In genomic region chr2:231461516-231461971, GRCh38 we compare ENCODE assay signal across 12 cellular contexts. TPM values are rescaled to one million over a fixed set of nuclear protein-coding genes. Genes with fewer than 3 reads are reported as not detected.
DNase-seq lines count a peak whose midpoint lies in the region; ATAC-seq and TF ChIP-seq lines count a peak whose summit lies in the region.
"Had no signal": no experiment of that assay in that cellular context is flagged by ENCODE, and none has a peak within 500 bp of the region (broad histone marks: within the 10 kb centered on the region; RNA-seq: fewer than 3 reads in every experiment).

No MANE protein-coding gene starts in this region.

- ATAC-seq in SK-N-SH treated with all-trans-retinoic acid at 6 μM for 48 hours (no peak), HG03045 (IDR thresholded peaks at IDR 0.05; ENCODE audit: unreplicated experiment) (no peak)
- ATAC-seq in activated naive CD8-positive, alpha-beta T cell treated with anti-CD3 and anti-CD28 coated beads, Interleukin-2, amount 10 ng/mL, durations not matched to agents 7 days and 5 days (ENCODE audit: low read depth): no peak
- ATAC-seq in natural killer cell treated with Interleukin-12 subunit alpha and Interleukin-12 subunit beta and Interleukin-15 and Interleukin-18, amount 100 ng/mL, for 72 hours: no peak
- no peak for ATAC-seq in effector memory CD8-positive, alpha-beta T cell (replicated peaks)
- ATAC-seq: Right ventricle myocardium inferior had no signal

- H3K27me3 ChIP-seq in SK-N-SH (ENCODE audit: insufficient read depth) (no peaks in the 10 kb centered on the region), HUES64 (ENCODE audit: insufficient read depth, low read length) (no peaks in the 10 kb centered on the region)

- no peak for TF ChIP-seq CTCF in SK-N-SH (IDR thresholded peaks at IDR 0.05)

- peaks cover 44% of the 10 kb centered on the region for H3K4me1 Mint-ChIP-seq in activated naive CD8-positive, alpha-beta T cell treated with anti-CD3 and anti-CD28 coated beads, Interleukin-2, amount 10 ng/mL, durations not matched to agents 7 days and 5 days
- peaks cover 44 to 59% of the 10 kb centered on the region in 2 donors for H3K4me1 Mint-ChIP-seq in natural killer cell treated with Interleukin-12 subunit alpha and Interleukin-12 subunit beta and Interleukin-15 and Interleukin-18, amount 100 ng/mL, for 72 hours (ENCODE audit: low read depth in 2 of 2)
- peaks cover 40 to 46% of the 10 kb centered on the region in 2 donors for H3K4me1 Mint-ChIP-seq in effector memory CD8-positive, alpha-beta T cell (ENCODE audit: low read depth in 2 of 2)

- H3K4me2 ChIP-seq in SK-N-SH: peak overlapping the region; percentile 78; the same call in 1 of the 2 replicates

- no peak for TF ChIP-seq EP300 in SK-N-SH (IDR thresholded peaks at IDR 0.05; ENCODE audit: borderline replicate concordance in 1 of 2, low read depth in 1 of 2, low read length in 1 of 2)

- peak overlapping the region; percentile 43 for H3K4me3 Mint-ChIP-seq in activated naive CD8-positive, alpha-beta T cell treated with anti-CD3 and anti-CD28 coated beads, Interleukin-2, amount 10 ng/mL, durations not matched to agents 7 days and 5 days
- H3K4me3 Mint-ChIP-seq in natural killer cell treated with Interleukin-12 subunit alpha and Interleukin-12 subunit beta and Interleukin-15 and Interleukin-18, amount 100 ng/mL, for 72 hours: peak overlapping the region; percentile 97
- peak overlapping the region in 1 of 2 donors; percentile 91 for H3K4me3 Mint-ChIP-seq in effector memory CD8-positive, alpha-beta T cell

- H3K79me2 ChIP-seq in SK-N-SH (ENCODE audit: insufficient read depth): peaks cover 83% of the 10 kb centered on the region

- H2AFZ ChIP-seq in SK-N-SH (ENCODE audit: low read depth): no peak overlapping the region

- H3K4me3 ChIP-seq in SK-N-SH (ENCODE audit: low read depth in 2 of 2, low read length in 1 of 2) (no peak overlapping the region; a peak in 1 of 4 replicates), HUES64 (ENCODE audit: low read length) (peak overlapping the region; percentile 97; the same call in 1 of the 2 replicates)

- H3K9me2 ChIP-seq in SK-N-SH: no peaks in the 10 kb centered on the region

- CTCF ChIA-PET in SK-N-SH (lab: Yijun Ruan, JAX): interaction anchor here (0.6 to 2.2 kb wide), 5 partner anchors 10 to 56 kb away, joined by 3 to 10 read pairs (median 5); no protein-coding TSS in a partner anchor

- no peak for TF ChIP-seq RAD21 in SK-N-SH (IDR thresholded peaks at IDR 0.05; ENCODE audit: low read length)

- peak overlapping the region; percentile 69 for H3K27ac Mint-ChIP-seq in activated naive CD8-positive, alpha-beta T cell treated with anti-CD3 and anti-CD28 coated beads, Interleukin-2, amount 10 ng/mL, durations not matched to agents 7 days and 5 days
- peak overlapping the region; percentile 91 to 95 for H3K27ac Mint-ChIP-seq in natural killer cell treated with Interleukin-12 subunit alpha and Interleukin-12 subunit beta and Interleukin-15 and Interleukin-18, amount 100 ng/mL, for 72 hours
- H3K27ac Mint-ChIP-seq in effector memory CD8-positive, alpha-beta T cell: peak overlapping the region in 1 of 2 donors; percentile 24

- H4K20me1 ChIP-seq in SK-N-SH (ENCODE audit: insufficient read depth): peaks cover 43% of the 10 kb centered on the region

- H3K27me3 Mint-ChIP-seq in activated naive CD8-positive, alpha-beta T cell treated with anti-CD3 and anti-CD28 coated beads, Interleukin-2, amount 10 ng/mL, durations not matched to agents 7 days and 5 days: no peaks in the 10 kb centered on the region
- no peaks in the 10 kb centered on the region for H3K27me3 Mint-ChIP-seq in natural killer cell treated with Interleukin-12 subunit alpha and Interleukin-12 subunit beta and Interleukin-15 and Interleukin-18, amount 100 ng/mL, for 72 hours
- H3K27me3 Mint-ChIP-seq in effector memory CD8-positive, alpha-beta T cell: no peaks in the 10 kb centered on the region

- no peaks in the 10 kb centered on the region for H3K9me3 ChIP-seq in SK-N-SH
- H3K9me3 ChIP-seq in HUES64 (ENCODE audit: insufficient read depth, low read depth, low read length): no peaks in the 10 kb centered on the region

- POLR2A ChIA-PET in SK-N-SH (lab: Yijun Ruan, JAX): no interaction called here
- POLR2A ChIA-PET in activated naive CD8-positive, alpha-beta T cell treated with anti-CD3 and anti-CD28 coated beads, Interleukin-2, amount 10 ng/mL, durations not matched to agents 7 days and 5 days (lab: Charles Lee): interaction anchor here (0.7 to 1.1 kb wide), 2 partner anchors 21 to 94 kb away, joined by 3 to 4 read pairs; no protein-coding TSS in a partner anchor

- H3K9ac ChIP-seq in SK-N-SH (no peak overlapping the region), HUES64 (ENCODE audit: low read depth, low read length) (no peak overlapping the region)

- H3K27ac ChIP-seq in SK-N-SH (ENCODE audit: low read depth in 2 of 2, low read length in 1 of 2) (no peak overlapping the region), HUES64 (ENCODE audit: low read depth, low read length) (no peak overlapping the region)
- H3K27ac ChIP-seq: 22Rv1, epithelial cell of prostate had no signal

- H3K36me3 Mint-ChIP-seq in activated naive CD8-positive, alpha-beta T cell treated with anti-CD3 and anti-CD28 coated beads, Interleukin-2, amount 10 ng/mL, durations not matched to agents 7 days and 5 days: peaks cover 50% of the 10 kb centered on the region
- peaks cover 65% of the 10 kb centered on the region for H3K36me3 Mint-ChIP-seq in natural killer cell treated with Interleukin-12 subunit alpha and Interleukin-12 subunit beta and Interleukin-15 and Interleukin-18, amount 100 ng/mL, for 72 hours
- peaks cover 87% of the 10 kb centered on the region for H3K36me3 Mint-ChIP-seq in effector memory CD8-positive, alpha-beta T cell (ENCODE audit: insufficient read depth)

- no peaks in the 10 kb centered on the region for H3K9me3 Mint-ChIP-seq in activated naive CD8-positive, alpha-beta T cell treated with anti-CD3 and anti-CD28 coated beads, Interleukin-2, amount 10 ng/mL, durations not matched to agents 7 days and 5 days
- no peaks in the 10 kb centered on the region for H3K9me3 Mint-ChIP-seq in natural killer cell treated with Interleukin-12 subunit alpha and Interleukin-12 subunit beta and Interleukin-15 and Interleukin-18, amount 100 ng/mL, for 72 hours
- no peaks in the 10 kb centered on the region for H3K9me3 Mint-ChIP-seq in effector memory CD8-positive, alpha-beta T cell

- peaks cover 45% of the 10 kb centered on the region for H3F3A ChIP-seq in SK-N-SH (replicated peaks; ENCODE audit: insufficient read depth)

- H3K36me3 ChIP-seq in SK-N-SH (replicated peaks in 1 of 2; ENCODE audit: control insufficient read depth in 1 of 2, insufficient read depth in 2 of 2, low read length in 1 of 2) (peaks cover 64 to 69% of the 10 kb centered on the region in 2 experiments), HUES64 (ENCODE audit: insufficient read depth, low read length) (peaks cover 70% of the 10 kb centered on the region)

- WGBS in SK-N-SH (ENCODE audit: low lambda C conversion rate): 88% methylated on average over 8 of the region's 8 CpGs
- 94% methylated on average over 8 of the region's 8 CpGs for WGBS in HUES64

- DNase-seq in SK-N-SH (no peak), middle frontal gyrus (ENCODE audit: extremely low spot score, low spot score) (no peak)
- DNase-seq in activated naive CD8-positive, alpha-beta T cell treated with anti-CD3 and anti-CD28 coated beads, Interleukin-2, amount 10 ng/mL, durations not matched to agents 7 days and 5 days: no peak
- DNase-seq in natural killer cell treated with Interleukin-12 subunit alpha and Interleukin-12 subunit beta and Interleukin-15 and Interleukin-18, amount 100 ng/mL, for 72 hours (ENCODE audit: low spot score): no peak
- DNase-seq in effector memory CD8-positive, alpha-beta T cell: no peak
- DNase-seq: stimulated activated CD4-positive, alpha-beta T cell treated with anti-CD3 and anti-CD28 coated beads, Interleukin-12 subunit alpha, Interleukin-12 subunit beta, amount 100 ng/mL, for 4 hours had no signal

- H3K4me1 ChIP-seq in SK-N-SH (ENCODE audit: control insufficient read depth in 1 of 2, insufficient read depth in 2 of 2, low read depth in 1 of 2, low read length in 1 of 2): peaks cover 11 to 23% of the 10 kb centered on the region in 2 experiments
- peaks cover 14% of the 10 kb centered on the region; the same call in 1 of the 2 replicates for H3K4me1 ChIP-seq in HUES64 (ENCODE audit: insufficient read depth, low read length)

TF ChIP-seq in SK-N-SH, 30 proteins besides CTCF, POLR2A, EP300 and RAD21 (continues in another document):
- TF ChIP-seq GATA2 (CRISPR knock-in tag; IDR thresholded peaks at IDR 0.05) (no peak), TCF12 (IDR thresholded peaks at IDR 0.05) (no peak), MAX (IDR thresholded peaks at IDR 0.05; ENCODE audit: low read depth) (no peak), FOXM1 (IDR thresholded peaks at IDR 0.05; ENCODE audit: low read depth) (no peak), JUND (IDR thresholded peaks at IDR 0.05) (no peak)

TF ChIP-seq in SK-N-SH treated with all-trans-retinoic acid at 6 μM for 48 hours, 23 proteins besides CTCF, POLR2A, EP300 and RAD21 (continues in another document):
- TF ChIP-seq ZNF8 (CRISPR knock-in tag; IDR thresholded peaks at IDR 0.05) (no peak), TOX (CRISPR knock-in tag; IDR thresholded peaks at IDR 0.05; ENCODE audit: borderline replicate concordance) (no peak)

RNA-seq across cellular contexts. Expression of gene NCL, which starts 2.7 kb away (rescaled TPM):
- 256 and 285 TPM in 2 replicates for polyA plus RNA-seq in SK-N-SH (2012; rRNA removed)
- polyA plus RNA-seq in SK-N-SH (2012; cell fraction: cytosol; rRNA removed): 363 and 421 TPM in 2 replicates
- polyA plus RNA-seq in SK-N-SH (2012; cell fraction: nucleus; rRNA removed): 77.5 and 158 TPM in 2 replicates
- polyA plus RNA-seq in HUES64 (2013, experiment 1 of 2): 783 TPM
- polyA plus RNA-seq in HUES64 (2013, experiment 2 of 2): 832 TPM
- 100 to 1,000 TPM; 461 to 462 TPM for total RNA-seq in activated naive CD8-positive, alpha-beta T cell treated with anti-CD3 and anti-CD28 coated beads, Interleukin-2, amount 10 ng/mL, durations not matched to agents 7 days and 5 days
- total RNA-seq in natural killer cell treated with Interleukin-12 subunit alpha and Interleukin-12 subunit beta and Interleukin-15 and Interleukin-18, amount 100 ng/mL, for 72 hours: 1,000 to 10,000 TPM in 1 of 2 donors, 100 to 1,000 TPM in 1; 802 to 1,405 TPM
